9 cellular contexts compared by ENCODE assay signal in the genomic region with DNA sequence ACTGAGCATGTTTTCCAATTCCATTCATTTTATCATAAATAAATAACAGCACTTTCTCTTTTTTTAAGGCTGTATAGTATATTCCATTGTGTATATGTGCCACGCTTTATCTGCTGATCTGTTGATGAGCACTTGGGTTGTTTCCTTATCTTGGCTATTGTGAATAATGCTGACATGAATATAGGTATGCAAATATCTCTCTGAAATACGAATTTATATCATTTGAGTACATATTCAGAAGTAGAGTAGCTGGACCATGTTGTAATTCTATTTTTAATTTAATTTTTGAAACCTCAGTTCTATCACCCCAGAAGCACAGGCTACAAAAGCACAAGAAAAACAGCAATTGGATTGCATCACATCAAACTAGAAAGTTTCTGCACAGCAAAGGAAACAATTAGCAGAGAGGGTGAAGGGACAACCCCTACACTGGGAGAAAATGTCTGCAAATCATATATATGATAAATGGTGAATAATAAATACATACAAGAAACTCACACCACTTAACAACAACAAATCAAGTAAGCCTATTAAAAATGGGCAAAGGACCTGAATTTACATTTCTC. TPM values are rescaled to one million over a fixed set of nuclear protein-coding genes. Genes with fewer than 3 reads are reported as not detected.
"Had no signal": no experiment of that assay in that cellular context is flagged by ENCODE, and none has a peak within 500 bp of the region (broad histone marks: within the 10 kb centered on the region; RNA-seq: fewer than 3 reads in every experiment).

No MANE protein-coding gene starts in this region.

- H3K9me3 ChIP-seq: HAP-1 had no signal

- H3K4me3 ChIP-seq: GM23248, HAP-1 had no signal

- DNase-seq: GM23248, GOT3, H7, HFFc6, IMR-90, KBM-7 had no signal

- H2AFZ ChIP-seq: GM23248 had no signal

- H3K27ac ChIP-seq: GM23248, HL-60 had no signal

- H3K36me3 ChIP-seq: HAP-1 had no signal

- ATAC-seq: HCT116 had no signal

- H3K4me1 ChIP-seq: HAP-1 had no signal

- H3K9ac ChIP-seq: GM23248 had no signal

RNA-seq across cellular contexts. Expression of a gene that starts 43.4 kb away (rescaled TPM):
- total RNA-seq: GM23248, H7, HFFc6, IMR-90 had no signal
- polyA plus RNA-seq: GM23248, IMR-90 had no signal
